In genomic region chr2:217218269-217219140, GRCh38 we compare ENCODE assay signal across 9 cellular contexts.
A peak's percentile ranks its signal among the peaks of the same experiment; 100 is the strongest.
DNase-seq lines count a peak whose midpoint lies in the region; ATAC-seq lines count a peak whose summit lies in the region.
"Had no signal": no experiment of that assay in that cellular context is flagged by ENCODE, and none has a peak within 500 bp of the region (broad histone marks: within the 10 kb centered on the region; RNA-seq: fewer than 3 reads in every experiment).

No MANE protein-coding gene starts in this region.

- no peak overlapping the region for H3K4me3 ChIP-seq in BLaER1
- H3K4me3 ChIP-seq in adipocyte (ENCODE audit: low read length): no peak overlapping the region

- H3K9ac ChIP-seq in BLaER1: no peak overlapping the region
- no peak overlapping the region for H3K9ac ChIP-seq in adipocyte (ENCODE audit: low read length)

- H3K27me3 Mint-ChIP-seq in effector memory CD8-positive, alpha-beta T cell: no peaks in the 10 kb centered on the region

- DNase-seq in adipocyte (ENCODE audit: low read depth): peak; percentile 42
- no peak for DNase-seq in activated naive CD4-positive, alpha-beta T cell treated with anti-CD3 and anti-CD28 coated beads, Interleukin-2, amount 50 U/mL, for 16 hours
- DNase-seq in NCI-H345 treated with DMSO at 0.1 percent for 48 hours (lab: John Stamatoyannopoulos, UW; ENCODE audit: unreplicated experiment): no peak
- DNase-seq in effector memory CD8-positive, alpha-beta T cell: no peak
- DNase-seq: natural killer cell had no signal

- peak; percentile 64 for ATAC-seq in GM19397 (IDR thresholded peaks at IDR 0.05; ENCODE audit: unreplicated experiment)
- peak; percentile 42 for ATAC-seq in HG03280 (IDR thresholded peaks at IDR 0.05; ENCODE audit: unreplicated experiment)
- ATAC-seq in esophagus mucosa: no peak
- ATAC-seq in effector memory CD8-positive, alpha-beta T cell (replicated peaks): no peak

- H3K27ac ChIP-seq in BLaER1: no peak overlapping the region

- H3K9me3 Mint-ChIP-seq in effector memory CD8-positive, alpha-beta T cell: no peaks in the 10 kb centered on the region
- H3K9me3 Mint-ChIP-seq: natural killer cell had no signal

- H3K4me1 Mint-ChIP-seq in effector memory CD8-positive, alpha-beta T cell (ENCODE audit: low read depth in 2 of 2): peaks cover 0 to 4% of the 10 kb centered on the region in 2 donors

- peaks cover 39% of the 10 kb centered on the region; the same call in 1 of the 2 replicates for H3K27me3 ChIP-seq in BLaER1
- no peaks in the 10 kb centered on the region for H3K27me3 ChIP-seq in adipocyte (replicated peaks; ENCODE audit: control insufficient read depth, insufficient read depth, low read length)

- H3K9me3 ChIP-seq in BLaER1 (no peaks in the 10 kb centered on the region), adipocyte (ENCODE audit: control insufficient read depth, low read length) (no peaks in the 10 kb centered on the region)

- no peaks in the 10 kb centered on the region for H3K36me3 Mint-ChIP-seq in effector memory CD8-positive, alpha-beta T cell (ENCODE audit: insufficient read depth)
- H3K36me3 Mint-ChIP-seq: natural killer cell had no signal

- peaks cover 20% of the 10 kb centered on the region for H4K20me1 ChIP-seq in BLaER1

- peak overlapping the region; percentile 61 for H3K4me2 ChIP-seq in BLaER1

- H3K36me3 ChIP-seq in BLaER1: no peaks in the 10 kb centered on the region
- no peaks in the 10 kb centered on the region for H3K36me3 ChIP-seq in adipocyte (ENCODE audit: control insufficient read depth, insufficient read depth, low read length, severe bottlenecking)

- no peak overlapping the region for H3K4me3 Mint-ChIP-seq in effector memory CD8-positive, alpha-beta T cell
- H3K4me3 Mint-ChIP-seq: natural killer cell had no signal

- H3K4me1 ChIP-seq in BLaER1 (peaks cover 50% of the 10 kb centered on the region), adipocyte (ENCODE audit: control insufficient read depth, insufficient read depth, low read length) (peaks cover 51% of the 10 kb centered on the region)

- no peak overlapping the region for H3K27ac Mint-ChIP-seq in effector memory CD8-positive, alpha-beta T cell
- H3K27ac Mint-ChIP-seq: natural killer cell had no signal

Comparison
In these comparisons a context has a peak if more than half of its experiments do, and no peak if none do; other contexts are left out.
1. ATAC-seq: peak in GM19397 (single experiment) and HG03280 (single experiment); none in esophagus mucosa (single experiment) and effector memory CD8-positive, alpha-beta T cell (single experiment).